In the genomic region with DNA sequence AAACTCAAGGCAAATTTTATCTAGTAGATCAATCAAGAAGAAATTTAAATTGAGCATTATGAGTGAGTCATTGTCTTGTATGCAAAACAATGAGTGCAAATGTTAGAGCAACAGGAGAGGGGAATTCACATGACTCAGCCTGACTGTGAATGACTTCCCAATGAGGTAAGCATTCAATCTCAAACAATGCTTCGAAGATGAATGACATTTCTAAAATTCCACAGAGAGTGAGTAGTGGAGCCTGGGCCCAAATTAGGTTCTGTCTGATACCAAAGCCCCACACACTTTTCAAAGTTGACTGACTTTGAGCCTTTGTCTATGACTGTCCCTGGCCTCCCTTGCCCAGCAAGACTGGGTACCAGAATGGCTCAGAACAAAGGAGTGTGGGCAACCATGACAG, we compare ENCODE assay signal across 12 cellular contexts.
DNase-seq lines count a peak whose midpoint lies in the region; ATAC-seq and TF ChIP-seq lines count a peak whose summit lies in the region.
"Had no signal": no experiment of that assay in that cellular context is flagged by ENCODE, and none has a peak within 500 bp of the region (broad histone marks: within the 10 kb centered on the region; RNA-seq: fewer than 3 reads in every experiment).

No MANE protein-coding gene starts in this region.

- H3K4me3 Mint-ChIP-seq in activated T-cell treated with anti-CD3 and anti-CD28 coated beads, Interleukin-2, amount 50 U/mL, for 4 hours, result no peak overlapping the region
- H3K4me3 Mint-ChIP-seq: B cell had no signal

- TF ChIP-seq CTCF in fibroblast of mammary gland (conservative IDR thresholded peaks at IDR 0.05; ENCODE audit: control insufficient read depth, insufficient read depth, low read depth, low read length) (no peak), smooth muscle cell (IDR thresholded peaks at IDR 0.05; ENCODE audit: borderline replicate concordance, insufficient read depth, poor library complexity, severe bottlenecking) (no peak)

- no peaks in the 10 kb centered on the region for H4K20me1 ChIP-seq in smooth muscle cell (ENCODE audit: low read depth)

- peak; percentile 71 to 85 for ATAC-seq in activated T-cell treated with anti-CD3 and anti-CD28 coated beads, Interleukin-2, amount 50 U/mL, for 4 hours
- no peak for ATAC-seq in HG03175 (IDR thresholded peaks at IDR 0.05; ENCODE audit: unreplicated experiment)

- no peak overlapping the region for H3K9ac ChIP-seq in smooth muscle cell (ENCODE audit: low read depth)

- H3F3A ChIP-seq in smooth muscle cell (ENCODE audit: low read depth), result no peaks in the 10 kb centered on the region

- H3K9me3 ChIP-seq in smooth muscle cell (replicated peaks; ENCODE audit: low read depth), result no peaks in the 10 kb centered on the region

- peaks cover 5% of the 10 kb centered on the region for H3K4me1 Mint-ChIP-seq in activated T-cell treated with anti-CD3 and anti-CD28 coated beads, Interleukin-2, amount 50 U/mL, for 4 hours (ENCODE audit: low read depth)
- H3K4me1 Mint-ChIP-seq: B cell had no signal

- no peaks in the 10 kb centered on the region for H3K4me1 ChIP-seq in smooth muscle cell (ENCODE audit: low read depth)

- WGBS in smooth muscle cell (ENCODE audit: low lambda C conversion rate), result 13% methylated on average over 1 of the region's 1 CpG

- H3K79me2 ChIP-seq in smooth muscle cell (ENCODE audit: low read depth), result no peaks in the 10 kb centered on the region

- DNase-seq in activated T-cell treated with anti-CD3 and anti-CD28 coated beads, Interleukin-2, amount 50 U/mL, for 4 hours, result no peak
- DNase-seq in activated T-cell treated with anti-CD3 and anti-CD28 coated beads for 4 hours (no peak), RPMI7951 (ENCODE audit: low read depth) (peak; percentile 87), fibroblast of mammary gland (ENCODE audit: low read depth) (peak; percentile 47), smooth muscle cell (lab: John Stamatoyannopoulos, UW; ENCODE audit: unreplicated experiment) (no peak), mucosa of gallbladder (ENCODE audit: low spot score) (no peak), NCI-H2081 treated with DMSO at 0.1 percent for 48 hours (lab: John Stamatoyannopoulos, UW) (no peak)
- DNase-seq: activated CD4-positive, alpha-beta T cell treated with anti-CD3 and anti-CD28 coated beads for 1 hour; dorsolateral prefrontal cortex; NCI-H524 treated with DMSO at 0.1 percent for 48 hours had no signal

- H3K27me3 ChIP-seq in smooth muscle cell (ENCODE audit: low read depth), result no peaks in the 10 kb centered on the region

- H3K9me3 Mint-ChIP-seq in activated T-cell treated with anti-CD3 and anti-CD28 coated beads, Interleukin-2, amount 50 U/mL, for 4 hours, result peaks cover 11% of the 10 kb centered on the region

- peaks cover 15% of the 10 kb centered on the region for H3K27me3 Mint-ChIP-seq in activated T-cell treated with anti-CD3 and anti-CD28 coated beads, Interleukin-2, amount 50 U/mL, for 4 hours (ENCODE audit: low read depth)

- no peaks in the 10 kb centered on the region for H3K36me3 ChIP-seq in smooth muscle cell (ENCODE audit: low read depth)

- H3K4me3 ChIP-seq in fibroblast of mammary gland (ENCODE audit: control insufficient read depth, low read depth, low read length) (no peak overlapping the region), smooth muscle cell (no peak overlapping the region)
- H3K4me3 ChIP-seq: dorsolateral prefrontal cortex had no signal

- H3K27ac ChIP-seq in smooth muscle cell (ENCODE audit: low read depth), result peak overlapping the region; percentile 52
- H3K27ac ChIP-seq: dorsolateral prefrontal cortex had no signal

- no peaks in the 10 kb centered on the region for H3K36me3 Mint-ChIP-seq in activated T-cell treated with anti-CD3 and anti-CD28 coated beads, Interleukin-2, amount 50 U/mL, for 4 hours (ENCODE audit: insufficient read depth)

- no peak overlapping the region for H3K4me2 ChIP-seq in smooth muscle cell

- H2AFZ ChIP-seq in smooth muscle cell (ENCODE audit: low read depth), result no peak overlapping the region

Comparison
In these comparisons a context has a peak if more than half of its experiments do, and no peak if none do; other contexts are left out.
1. DNase-seq: peak in RPMI7951 (single experiment) and fibroblast of mammary gland (single experiment); none in activated T-cell treated with anti-CD3 and anti-CD28 coated beads, Interleukin-2, amount 50 U/mL, for 4 hours (single experiment), activated T-cell treated with anti-CD3 and anti-CD28 coated beads for 4 hours (single experiment), smooth muscle cell (single experiment), mucosa of gallbladder (single experiment) and NCI-H2081 treated with DMSO at 0.1 percent for 48 hours (single experiment).